Comparison of ENCODE assay signal across 16 cellular contexts in genomic region chr16:1315081-1316032, GRCh38. TPM values are rescaled to one million over a fixed set of nuclear protein-coding genes. Genes with fewer than 3 reads are reported as not detected.
DNase-seq lines count a peak whose midpoint lies in the region; ATAC-seq and TF ChIP-seq lines count a peak whose summit lies in the region.
"Had no signal": no experiment of that assay in that cellular context is flagged by ENCODE, and none has a peak within 500 bp of the region (broad histone marks: within the 10 kb centered on the region; RNA-seq: fewer than 3 reads in every experiment).

No MANE protein-coding gene starts in this region.

- no peaks in the 10 kb centered on the region for H3K9me3 Mint-ChIP-seq in activated T-cell treated with anti-CD3 and anti-CD28 coated beads, Interleukin-2, amount 50 U/mL, for 24 hours
- no peaks in the 10 kb centered on the region for H3K9me3 Mint-ChIP-seq in nephron progenitor cell
- no peaks in the 10 kb centered on the region for H3K9me3 Mint-ChIP-seq in stimulated activated naive B cell treated with anti-CD40 and anti-IgM and Interleukin-4, amounts not matched to agents 10 μg/mL and 1 μg/mL and 100 μg/mL, for 72 hours

- H3K4me1 Mint-ChIP-seq in activated T-cell treated with anti-CD3 and anti-CD28 coated beads, Interleukin-2, amount 50 U/mL, for 24 hours (ENCODE audit: low read depth) = peaks cover 27% of the 10 kb centered on the region
- peaks cover 24% of the 10 kb centered on the region for H3K4me1 Mint-ChIP-seq in nephron progenitor cell
- peaks cover 23 to 38% of the 10 kb centered on the region in 2 donors for H3K4me1 Mint-ChIP-seq in stimulated activated naive B cell treated with anti-CD40 and anti-IgM and Interleukin-4, amounts not matched to agents 10 μg/mL and 1 μg/mL and 100 μg/mL, for 72 hours

- H3K36me3 ChIP-seq in H7 (replicated peaks; ENCODE audit: control insufficient read depth, insufficient read depth, low read length) = peaks cover 54% of the 10 kb centered on the region

- DNase-seq in activated T-cell treated with anti-CD3 and anti-CD28 coated beads, Interleukin-2, amount 50 U/mL, for 24 hours = no peak
- no peak for DNase-seq in activated T-cell treated with anti-CD3 and anti-CD28 coated beads, Interleukin-2, amount 50 U/mL, for 48 hours
- DNase-seq in H7 (peak; percentile 58), nephron progenitor cell (no peak)
- DNase-seq in stimulated activated naive B cell treated with anti-CD40 and anti-IgM and Interleukin-4, amounts not matched to agents 10 μg/mL and 1 μg/mL and 100 μg/mL, for 72 hours = no peak
- DNase-seq: ACHN; CD4-positive, CD25-positive, alpha-beta regulatory T cell; DMS53; GF-D8; GOT3 had no signal

- H3K4me3 Mint-ChIP-seq in activated T-cell treated with anti-CD3 and anti-CD28 coated beads, Interleukin-2, amount 50 U/mL, for 24 hours = no peak overlapping the region
- H3K4me3 Mint-ChIP-seq in nephron progenitor cell = no peak overlapping the region
- H3K4me3 Mint-ChIP-seq in stimulated activated naive B cell treated with anti-CD40 and anti-IgM and Interleukin-4, amounts not matched to agents 10 μg/mL and 1 μg/mL and 100 μg/mL, for 72 hours = no peak overlapping the region

- H3K27me3 ChIP-seq in H7 (ENCODE audit: control insufficient read depth, insufficient read depth, low read length) = no peaks in the 10 kb centered on the region
- H3K27me3 ChIP-seq: BLaER1 treated with 17β-estradiol and CSF1 and Interleukin-3, amounts not matched to agents 10 nM and 100 nM had no signal

- no peak overlapping the region for H3K4me3 ChIP-seq in H7 (ENCODE audit: insufficient read depth, low read depth, low read length)
- H3K4me3 ChIP-seq: BLaER1 treated with 17β-estradiol and CSF1 and Interleukin-3, amounts not matched to agents 10 nM and 100 nM; HAP-1 had no signal

- no peak for TF ChIP-seq CTCF in nephron progenitor cell (IDR thresholded peaks at IDR 0.05)

- no peak for ATAC-seq in stimulated activated naive B cell treated with anti-CD40 and anti-IgM and Interleukin-4, amounts not matched to agents 10 μg/mL and 1 μg/mL and 100 μg/mL, for 72 hours (replicated peaks)
- ATAC-seq in GM21447 (IDR thresholded peaks at IDR 0.05; ENCODE audit: unreplicated experiment) = no peak
- no peak for ATAC-seq in GM21737 (IDR thresholded peaks at IDR 0.05; ENCODE audit: unreplicated experiment)

- peak overlapping the region; percentile 26 for H3K27ac Mint-ChIP-seq in activated T-cell treated with anti-CD3 and anti-CD28 coated beads, Interleukin-2, amount 50 U/mL, for 24 hours
- peak overlapping the region; percentile 22 for H3K27ac Mint-ChIP-seq in nephron progenitor cell
- H3K27ac Mint-ChIP-seq in stimulated activated naive B cell treated with anti-CD40 and anti-IgM and Interleukin-4, amounts not matched to agents 10 μg/mL and 1 μg/mL and 100 μg/mL, for 72 hours = peak overlapping the region; percentile 14
- H3K27ac Mint-ChIP-seq: CD4-positive, CD25-positive, alpha-beta regulatory T cell had no signal

- H3K36me3 Mint-ChIP-seq in activated T-cell treated with anti-CD3 and anti-CD28 coated beads, Interleukin-2, amount 50 U/mL, for 24 hours (ENCODE audit: low read depth) = peaks cover 95% of the 10 kb centered on the region
- peaks cover 56% of the 10 kb centered on the region for H3K36me3 Mint-ChIP-seq in nephron progenitor cell (ENCODE audit: low read depth)
- H3K36me3 Mint-ChIP-seq in stimulated activated naive B cell treated with anti-CD40 and anti-IgM and Interleukin-4, amounts not matched to agents 10 μg/mL and 1 μg/mL and 100 μg/mL, for 72 hours = peaks cover 45 to 61% of the 10 kb centered on the region in 2 donors

- H3K27me3 Mint-ChIP-seq in activated T-cell treated with anti-CD3 and anti-CD28 coated beads, Interleukin-2, amount 50 U/mL, for 24 hours = no peaks in the 10 kb centered on the region
- no peaks in the 10 kb centered on the region for H3K27me3 Mint-ChIP-seq in nephron progenitor cell (ENCODE audit: low read depth, poor library complexity)
- no peaks in the 10 kb centered on the region for H3K27me3 Mint-ChIP-seq in stimulated activated naive B cell treated with anti-CD40 and anti-IgM and Interleukin-4, amounts not matched to agents 10 μg/mL and 1 μg/mL and 100 μg/mL, for 72 hours
- H3K27me3 Mint-ChIP-seq: CD4-positive, CD25-positive, alpha-beta regulatory T cell had no signal

RNA-seq across cellular contexts. Expression of gene UBE2I, which starts 5.9 kb away (rescaled TPM):
- total RNA-seq in H7 (2014; rRNA removed; shearing (Covaris generic)) = 79.9 and 80.2 TPM in 2 replicates

RNA-seq across cellular contexts. Expression of gene BAIAP3, which starts 18.1 kb away (rescaled TPM):
- total RNA-seq in H7 (2014; rRNA removed; shearing (Covaris generic)) = 2.6 and 5.7 TPM in 2 replicates

RNA-seq across cellular contexts. Expression of gene TSR3, which starts 36.3 kb away (rescaled TPM):
- 87.7 and 99.4 TPM in 2 replicates for total RNA-seq in H7 (2014; rRNA removed; shearing (Covaris generic))

RNA-seq across cellular contexts. Expression of gene GNPTG, which starts 36.4 kb away (rescaled TPM):
- total RNA-seq in H7 (2014; rRNA removed; shearing (Covaris generic)) = 16.2 and 21.5 TPM in 2 replicates

RNA-seq across cellular contexts. Expression of gene TPSD1, which starts 59.5 kb away (rescaled TPM):
- total RNA-seq in H7 (2014; rRNA removed; shearing (Covaris generic)) = not detected in 2 replicates
- total RNA-seq: A172; CD4-positive, CD25-positive, alpha-beta regulatory T cell; HT1080 had no signal
